22 cellular contexts compared by ENCODE assay signal in the genomic region with DNA sequence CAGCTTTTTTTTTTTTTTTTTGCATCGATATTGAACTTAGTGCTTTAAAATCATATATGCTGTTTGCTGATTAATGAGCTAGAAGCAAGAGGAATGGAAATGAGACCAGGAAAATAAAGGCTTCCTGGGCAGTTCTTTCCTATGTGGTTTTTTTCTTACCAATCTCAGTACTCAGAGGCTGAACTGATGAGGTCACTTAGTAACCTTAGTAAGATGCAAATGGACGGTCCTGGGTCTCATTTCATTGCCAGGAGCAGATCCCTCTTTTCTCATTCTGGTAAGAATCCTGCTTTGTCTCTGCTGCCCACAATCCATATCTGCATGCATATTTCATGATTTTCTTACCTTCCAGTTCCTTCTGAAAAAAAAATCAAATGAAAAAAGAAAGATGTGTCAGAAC.
DNase-seq lines count a peak whose midpoint lies in the region; ATAC-seq and TF ChIP-seq lines count a peak whose summit lies in the region.
"Had no signal": no experiment of that assay in that cellular context is flagged by ENCODE, and none has a peak within 500 bp of the region (broad histone marks: within the 10 kb centered on the region; RNA-seq: fewer than 3 reads in every experiment).

No MANE protein-coding gene starts in this region.

- no peaks in the 10 kb centered on the region for H3K27me3 Mint-ChIP-seq in type B pancreatic cell

- H3K27ac Mint-ChIP-seq in type B pancreatic cell = peak overlapping the region; percentile 39
- H3K27ac Mint-ChIP-seq: activated CD8-positive, alpha-beta T cell treated with anti-CD3 and anti-CD28 coated beads, Interleukin-2, amount 10 ng/mL, durations not matched to agents 7 days and 5 days had no signal

- no peaks in the 10 kb centered on the region for H3K9me3 Mint-ChIP-seq in type B pancreatic cell
- H3K9me3 Mint-ChIP-seq: H9 had no signal

- no peak overlapping the region for H3K4me3 Mint-ChIP-seq in type B pancreatic cell
- H3K4me3 Mint-ChIP-seq: activated CD8-positive, alpha-beta T cell treated with anti-CD3 and anti-CD28 coated beads, Interleukin-2, amount 10 ng/mL, durations not matched to agents 7 days and 5 days; H9 had no signal

- DNase-seq in left ventricle myocardium inferior (no peak), heart left ventricle (no peak), astrocyte of the cerebellum (ENCODE audit: low read depth) (peak; percentile 66), left kidney (ENCODE audit: low read depth, low spot score) (peak; percentile 69), type B pancreatic cell (ENCODE audit: extremely low spot score, unreplicated experiment) (no peak), NCI-H82 treated with DMSO at 0.1 percent for 48 hours (lab: John Stamatoyannopoulos, UW; ENCODE audit: unreplicated experiment) (no peak)
- no peak for DNase-seq in activated CD8-positive, alpha-beta memory T cell treated with anti-CD3 and anti-CD28 coated beads for 24 hours
- DNase-seq: activated CD8-positive, alpha-beta T cell treated with anti-CD3 and anti-CD28 coated beads, Interleukin-2, amount 10 ng/mL, durations not matched to agents 7 days and 5 days; cortex of kidney; H9; kidney glomerular epithelial cell; mammary epithelial cell; NCI-H1092; NCI-H187; NCI-H2227 treated with DMSO at 0.1 percent for 48 hours; NCI-H748 treated with DMSO at 0.1 percent for 48 hours; occipital lobe; OCI-M1; Right ventricle myocardium superior; stimulated activated CD4-positive, alpha-beta T cell treated with anti-CD3 and anti-CD28 coated beads, Interleukin-1b, Interleukin-23, amount 100 ng/mL, for 48 hours had no signal

- H3K36me3 ChIP-seq in left ventricle myocardium inferior (no peaks in the 10 kb centered on the region), heart left ventricle (no peaks in the 10 kb centered on the region)

- H3K27me3 ChIP-seq in left ventricle myocardium inferior (ENCODE audit: low read depth) (no peaks in the 10 kb centered on the region), heart left ventricle (no peaks in the 10 kb centered on the region)

- peak overlapping the region; percentile 57 for H3K27ac ChIP-seq in left ventricle myocardium inferior (replicated peaks)
- H3K27ac ChIP-seq in heart left ventricle = peak overlapping the region in 1 of 12 donors; percentile 39

- no peak for TF ChIP-seq POLR2A in heart left ventricle (IDR thresholded peaks at IDR 0.05)

- intact Hi-C loops in left ventricle myocardium inferior (cut with micrococcal nuclease) = no loop called here
- intact Hi-C loops in heart left ventricle (cut with DNase I) = no loop called here

- H3K9me3 ChIP-seq in left ventricle myocardium inferior (replicated peaks) (no peaks in the 10 kb centered on the region), heart left ventricle (no peaks in the 10 kb centered on the region)

- peaks cover 41% of the 10 kb centered on the region for H3K4me1 Mint-ChIP-seq in type B pancreatic cell (ENCODE audit: unreplicated experiment)

- ATAC-seq in heart left ventricle = no peak
- no peak for ATAC-seq in GM21619 (IDR thresholded peaks at IDR 0.05; ENCODE audit: unreplicated experiment)
- ATAC-seq: activated CD8-positive, alpha-beta T cell treated with anti-CD3 and anti-CD28 coated beads, Interleukin-2, amount 10 ng/mL, durations not matched to agents 7 days and 5 days had no signal

- H3K4me1 ChIP-seq in left ventricle myocardium inferior (peaks cover 38% of the 10 kb centered on the region), heart left ventricle (peaks cover 4 to 32% (median 15%) of the 10 kb centered on the region in 12 donors)

- TF ChIP-seq CTCF in left ventricle myocardium inferior (IDR thresholded peaks at IDR 0.05; ENCODE audit: borderline replicate concordance) (no peak), heart left ventricle (IDR thresholded peaks at IDR 0.05) (no peak), astrocyte of the cerebellum (IDR thresholded peaks at IDR 0.05; ENCODE audit: low read depth, low read length, missing control alignments) (no peak), type B pancreatic cell (conservative IDR thresholded peaks at IDR 0.05) (no peak)

- H3K4me3 ChIP-seq in left ventricle myocardium inferior = no peak overlapping the region
- no peak overlapping the region for H3K4me3 ChIP-seq in heart left ventricle
- H3K4me3 ChIP-seq in astrocyte of the cerebellum (ENCODE audit: low read depth, low read length) = no peak overlapping the region
- H3K4me3 ChIP-seq: skin epidermis had no signal

- H3K36me3 Mint-ChIP-seq in type B pancreatic cell = peaks cover 9% of the 10 kb centered on the region

- 73 to 79% (median 77%) methylated on average over 2 of the region's 2 CpGs for WGBS in heart left ventricle, 4 donors

- in situ Hi-C loops in astrocyte of the cerebellum (cut with HindIII; ENCODE audit: low sequenced_read_pairs) = no loop called here

Comparison
In these comparisons a context has a peak if more than half of its experiments do, and no peak if none do; other contexts are left out.
1. DNase-seq: peak in astrocyte of the cerebellum (single experiment) and left kidney (single experiment); none in left ventricle myocardium inferior (single experiment), heart left ventricle (0 of 5), type B pancreatic cell (single experiment), NCI-H82 treated with DMSO at 0.1 percent for 48 hours (single experiment) and activated CD8-positive, alpha-beta memory T cell treated with anti-CD3 and anti-CD28 coated beads for 24 hours (single experiment).